8 cellular contexts compared by ENCODE assay signal in the genomic region with DNA sequence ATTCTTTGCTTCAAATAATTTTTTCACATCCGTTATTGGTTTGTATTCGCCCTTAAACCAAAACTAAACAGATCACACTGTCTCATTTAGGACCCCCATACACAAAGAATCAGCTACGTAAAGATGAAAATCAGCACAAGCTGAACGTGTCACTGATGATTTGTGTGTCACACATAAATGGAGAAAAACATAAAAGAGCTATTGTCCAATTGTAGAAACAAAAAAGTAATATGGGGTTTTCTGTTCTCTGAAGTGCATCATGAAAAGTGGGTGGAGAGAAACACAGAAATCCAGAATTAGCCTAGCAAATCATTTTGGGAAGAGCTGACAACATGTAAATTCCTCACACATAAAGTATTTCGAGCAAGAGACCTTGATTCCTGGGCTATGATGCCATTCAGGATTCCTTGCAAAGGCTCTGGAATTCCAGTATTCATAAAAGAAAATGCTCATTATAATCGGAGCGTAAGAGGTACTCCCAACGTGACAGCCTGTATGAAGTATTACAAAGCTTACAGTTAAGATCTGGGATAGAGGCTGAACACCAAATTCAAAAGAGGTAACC. TPM values are rescaled to one million over a fixed set of nuclear protein-coding genes. Genes with fewer than 3 reads are reported as not detected.
A peak's percentile ranks its signal among the peaks of the same experiment; 100 is the strongest.
DNase-seq lines count a peak whose midpoint lies in the region; ATAC-seq and TF ChIP-seq lines count a peak whose summit lies in the region.

No MANE protein-coding gene starts in this region.

- peaks cover 5% of the 10 kb centered on the region for H3K36me3 ChIP-seq in IMR-90 (ENCODE audit: control insufficient read depth, insufficient read depth, low read length)
- H3K36me3 ChIP-seq in mammary epithelial cell (ENCODE audit: insufficient read depth, low read length): peaks cover 11% of the 10 kb centered on the region
- no peaks in the 10 kb centered on the region for H3K36me3 ChIP-seq in mesendoderm (ENCODE audit: control insufficient read depth, insufficient read depth, low read length)

- H2BK120ac ChIP-seq in IMR-90 (ENCODE audit: low read depth, low read length) (peak overlapping the region; percentile 36; the same call in 1 of the 2 replicates), mesendoderm (ENCODE audit: low read depth, low read length) (no peak overlapping the region)

- H2BK5ac ChIP-seq in IMR-90 (ENCODE audit: low read depth, low read length, poor library complexity, severe bottlenecking): peak overlapping the region; percentile 95
- H2BK5ac ChIP-seq in mesendoderm (ENCODE audit: low read length): no peak overlapping the region

- peak overlapping the region; percentile 99 for H2AK9ac ChIP-seq in IMR-90 (replicated peaks; ENCODE audit: low read depth, low read length, poor library complexity)

- peak overlapping the region; percentile 82 for H4K91ac ChIP-seq in IMR-90 (ENCODE audit: insufficient read depth, low read depth, low read length)

- H3K18ac ChIP-seq in IMR-90 (ENCODE audit: low read depth, low read length) (peak overlapping the region; percentile 90), mesendoderm (ENCODE audit: low read length) (no peak overlapping the region)

- H2BK15ac ChIP-seq in IMR-90 (ENCODE audit: low read depth, low read length) (peak overlapping the region; percentile 16; the same call in 2 of the 3 replicates), mesendoderm (replicated peaks; ENCODE audit: low read depth) (no peak overlapping the region)

- TF ChIP-seq POLR2A in IMR-90 (IDR thresholded peaks at IDR 0.05; ENCODE audit: low read depth, low read length): no peak

- H3K4me3 ChIP-seq in IMR-90 (ENCODE audit: insufficient read depth, low read depth, low read length): peak overlapping the region; percentile 100
- H3K4me3 ChIP-seq in mammary epithelial cell (replicated peaks in 1 of 3; ENCODE audit: insufficient read depth in 1 of 3, low read depth in 2 of 3, low read length in 3 of 3): peak overlapping the region; percentile 79 to 85 (median 85)
- peak overlapping the region; percentile 88 for H3K4me3 ChIP-seq in mesendoderm (ENCODE audit: low read length)

- TF ChIP-seq RAD21 in IMR-90 (IDR thresholded peaks at IDR 0.05; ENCODE audit: low read length): no peak

- BruUV-seq in IMR-90 (replicated peaks; lab: Mats Ljungman, UMichigan) (TSS peak; percentile 56), mammary epithelial cell (replicated peaks; lab: Mats Ljungman, UMichigan) (TSS peak; percentile 21)

- DNase-seq in A172 (ENCODE audit: low spot score): peak; percentile 42
- DNase-seq in IMR-90: peak; percentile 86
- peak; percentile 60 for DNase-seq in mammary epithelial cell
- DNase-seq in mesendoderm: peak; percentile 44
- no peak for DNase-seq in iPS-NIHi11 (ENCODE audit: low spot score)
- no peak for DNase-seq in amygdala (lab: John Stamatoyannopoulos, UW)
- no peak for DNase-seq in GDM1 (lab: John Stamatoyannopoulos, UW)

- no peak for TF ChIP-seq CTCF in IMR-90 (conservative IDR thresholded peaks at IDR 0.05; ENCODE audit: low read depth, low read length)
- TF ChIP-seq CTCF in mammary epithelial cell (conservative IDR thresholded peaks at IDR 0.05 in 1 of 2, IDR thresholded peaks at IDR 0.05 in 1 of 2; ENCODE audit: extremely low read depth in 1 of 2, insufficient read depth in 1 of 2, low read depth in 1 of 2, low read length in 2 of 2): no peak

- H2AFZ ChIP-seq in IMR-90 (replicated peaks; ENCODE audit: low read length, poor library complexity) (no peak overlapping the region), mammary epithelial cell (ENCODE audit: low read depth, low read length) (peak overlapping the region; percentile 1)

- peak overlapping the region; percentile 96 for H3K14ac ChIP-seq in IMR-90 (replicated peaks; ENCODE audit: low read depth, low read length)

- H4K5ac ChIP-seq in IMR-90 (ENCODE audit: low read depth, low read length) (peak overlapping the region; percentile 92), mesendoderm (ENCODE audit: low read length) (no peak overlapping the region)

- H3K4me2 ChIP-seq in IMR-90 (ENCODE audit: low read depth, low read length) (peak overlapping the region; percentile 100), mammary epithelial cell (ENCODE audit: insufficient read depth, low read depth, low read length) (peak overlapping the region; percentile 78), mesendoderm (ENCODE audit: low read length) (peak overlapping the region; percentile 61)

- H2BK20ac ChIP-seq in IMR-90 (ENCODE audit: low read depth, low read length): no peak overlapping the region

- H3K79me1 ChIP-seq in IMR-90 (ENCODE audit: low read depth in 1 of 2, low read length in 2 of 2) (peaks cover 41 to 85% of the 10 kb centered on the region in 2 experiments), mesendoderm (ENCODE audit: low read length) (peaks cover 24% of the 10 kb centered on the region)

- H3K9ac ChIP-seq in IMR-90 (ENCODE audit: low read depth, low read length) (peak overlapping the region; percentile 99), mammary epithelial cell (ENCODE audit: insufficient read depth, low read length) (peak overlapping the region; percentile 88), mesendoderm (ENCODE audit: low read length) (peak overlapping the region; percentile 92)

- no peaks in the 10 kb centered on the region for H3K27me3 ChIP-seq in IMR-90 (ENCODE audit: control insufficient read depth, insufficient read depth, low read length)
- no peaks in the 10 kb centered on the region for H3K27me3 ChIP-seq in mammary epithelial cell (ENCODE audit: insufficient read depth, low read length)
- no peaks in the 10 kb centered on the region for H3K27me3 ChIP-seq in mesendoderm (ENCODE audit: insufficient read depth, low read length, poor library complexity)

- H4K20me1 ChIP-seq in IMR-90 (ENCODE audit: insufficient read depth, low read length): peaks cover 44% of the 10 kb centered on the region
- no peaks in the 10 kb centered on the region for H4K20me1 ChIP-seq in mammary epithelial cell (ENCODE audit: insufficient read depth, low read length)

- H3K23ac ChIP-seq in IMR-90 (ENCODE audit: low read depth, low read length): peak overlapping the region; percentile 64; the same call in 1 of the 2 replicates
- no peak overlapping the region for H3K23ac ChIP-seq in mesendoderm (ENCODE audit: low read length)

- WGBS in IMR-90 (ENCODE audit: extremely low coverage in 2 of 2, insufficient read length in 1 of 2), 2 experiments: no CpG with 5 or more reads among the region's 8 CpGs
- 9% methylated on average over 8 of the region's 8 CpGs for WGBS in mammary epithelial cell (ENCODE audit: low coverage, missing lambda C conversion rate)
- WGBS in mesendoderm (ENCODE audit: extremely low coverage, insufficient coverage, low lambda C conversion rate): no CpG with 5 or more reads among the region's 8 CpGs

- peaks cover 12% of the 10 kb centered on the region for H3K9me1 ChIP-seq in IMR-90 (ENCODE audit: insufficient read depth, low read length)

- in situ Hi-C loops in IMR-90 (cut with MboI; ENCODE audit: low sequenced_read_pairs): no loop called here
- in situ Hi-C loops in mammary epithelial cell (cut with MboI; ENCODE audit: low sequenced_read_pairs in 2 of 2): no loop called here

- peak overlapping the region; percentile 75 to 83; a peak in 2 of 4 replicates for H4K8ac ChIP-seq in IMR-90 (ENCODE audit: low read depth in 2 of 2, low read length in 2 of 2)
- H4K8ac ChIP-seq in mesendoderm (ENCODE audit: low read depth, low read length): no peak overlapping the region

- intact Hi-C loops in IMR-90 (cut with micrococcal nuclease) (loop anchor here (1.0 kb wide), 1 partner anchor 402 kb away; no protein-coding TSS in a partner anchor), mammary epithelial cell (cut with micrococcal nuclease) (no loop called here)

- peak; percentile 1; the same call in 1 of the 2 replicates for ATAC-seq in IMR-90 (ENCODE audit: low read depth)
- no peak for ATAC-seq in HG02938 (IDR thresholded peaks at IDR 0.05; ENCODE audit: unreplicated experiment)

- peaks cover 10% of the 10 kb centered on the region for H3K4me1 ChIP-seq in IMR-90 (ENCODE audit: control insufficient read depth, insufficient read depth, low read length)
- peaks cover 47% of the 10 kb centered on the region for H3K4me1 ChIP-seq in mammary epithelial cell (ENCODE audit: insufficient read depth, low read length)
- H3K4me1 ChIP-seq in mesendoderm (ENCODE audit: control insufficient read depth, low read depth, low read length): peaks cover 2% of the 10 kb centered on the region

- peak overlapping the region; percentile 81; the same call in 1 of the 2 replicates for H2AK5ac ChIP-seq in IMR-90 (ENCODE audit: low read depth, low read length)
- no peak overlapping the region for H2AK5ac ChIP-seq in mesendoderm (ENCODE audit: low read length)

- H3K79me2 ChIP-seq in mammary epithelial cell (ENCODE audit: insufficient read depth, low read length): peaks cover 88% of the 10 kb centered on the region
- peaks cover 40% of the 10 kb centered on the region for H3K79me2 ChIP-seq in mesendoderm (ENCODE audit: control insufficient read depth, insufficient read depth, low read length)

- CTCF ChIA-PET in IMR-90 (lab: Yijun Ruan, JAX) (interaction anchor here (1.0 kb wide), 1 partner anchor 47 kb away, joined by 4 read pairs; no protein-coding TSS in a partner anchor), mammary epithelial cell (lab: Charles Lee; ENCODE audit: low non-redundant PET) (no interaction called here)

- peak overlapping the region; percentile 100 for H3K27ac ChIP-seq in IMR-90 (ENCODE audit: insufficient read depth, low read length)
- peak overlapping the region; percentile 74 for H3K27ac ChIP-seq in mammary epithelial cell (ENCODE audit: insufficient read depth, low read depth, low read length)
- no peak overlapping the region for H3K27ac ChIP-seq in mesendoderm (ENCODE audit: low read depth, low read length)

- H3K9me3 ChIP-seq in IMR-90 (ENCODE audit: control insufficient read depth, insufficient read depth, low read length) (no peaks in the 10 kb centered on the region), mammary epithelial cell (replicated peaks; ENCODE audit: insufficient read depth, low read length) (no peaks in the 10 kb centered on the region)

- H3K56ac ChIP-seq in IMR-90 (ENCODE audit: extremely low read depth, insufficient read depth, low read length): peak overlapping the region; percentile 82
- H3K56ac ChIP-seq in mesendoderm (ENCODE audit: low read length): peak overlapping the region; percentile 95

- POLR2A ChIA-PET in IMR-90 (lab: Charles Lee; ENCODE audit: unreplicated experiment): interaction anchor here (0.6 kb wide), 1 partner anchor 49 kb away, joined by 3 read pairs; no protein-coding TSS in a partner anchor

- dilution Hi-C loops in IMR-90 (cut with HindIII; ENCODE audit: low sequenced_read_pairs, unreplicated experiment) (no loop called here), mammary epithelial cell (cut with HindIII; ENCODE audit: low sequenced_read_pairs) (no loop called here)

- H3K4ac ChIP-seq in IMR-90 (ENCODE audit: low read depth, low read length) (peak overlapping the region; percentile 76), mesendoderm (ENCODE audit: low read depth, low read length) (no peak overlapping the region)

RNA-seq across cellular contexts. Expression of gene DCUN1D3, which starts 1.1 kb away (rescaled TPM):
- 26.1 and 28.8 TPM in 2 replicates for total RNA-seq in A172 (2014; rRNA removed; shearing (Covaris generic))
- total RNA-seq in IMR-90 (2012; rRNA removed): 42.3 and 51.7 TPM in 2 replicates
- 7.4 and 8.1 TPM in 2 replicates for polyA plus RNA-seq in IMR-90 (2012; rRNA removed)
- polyA plus RNA-seq in IMR-90 (2012; cell fraction: cytosol; rRNA removed): 2.8 and 4.2 TPM in 2 replicates
- polyA plus RNA-seq in IMR-90 (2012; cell fraction: nucleus; rRNA removed; ENCODE audit: low replicate concordance): 4.4 and 12.9 TPM in 2 replicates
- total RNA-seq in mammary epithelial cell: 10 to 100 TPM; 20.2 to 25.0 TPM
- polyA plus RNA-seq in mammary epithelial cell: 5.4 TPM
- polyA minus RNA-seq in mammary epithelial cell: 10.9 TPM
- 5.1 TPM for polyA plus RNA-seq in mesendoderm (2013, experiment 1 of 2)
- polyA plus RNA-seq in mesendoderm (2013, experiment 2 of 2): 5.4 TPM

RNA-seq across cellular contexts. Expression of gene LYRM1, which starts 1.6 kb away (rescaled TPM):
- 58.3 and 77.2 TPM in 2 replicates for total RNA-seq in A172 (2014; rRNA removed; shearing (Covaris generic))
- total RNA-seq in IMR-90 (2012; rRNA removed) (35.0 and 43.6 TPM in 2 replicates), mammary epithelial cell (10 to 100 TPM; 20.8 to 24.3 TPM)
- polyA plus RNA-seq in IMR-90 (2012; rRNA removed) (15.8 and 19.0 TPM in 2 replicates), mammary epithelial cell (25.3 TPM)
- polyA plus RNA-seq in IMR-90 (2012; cell fraction: cytosol; rRNA removed): 7.2 and 10.4 TPM in 2 replicates
- 3.3 and 13.6 TPM in 2 replicates for polyA plus RNA-seq in IMR-90 (2012; cell fraction: nucleus; rRNA removed; ENCODE audit: low replicate concordance)
- 10.0 TPM for polyA minus RNA-seq in mammary epithelial cell
- 11.7 TPM for polyA plus RNA-seq in mesendoderm (2013, experiment 1 of 2)
- 11.3 TPM for polyA plus RNA-seq in mesendoderm (2013, experiment 2 of 2)

Comparison
In these comparisons a context has a peak if more than half of its experiments do, and no peak if none do; other contexts are left out.
1. DNase-seq: peak in A172 (single experiment), IMR-90 (single experiment), mammary epithelial cell (single experiment) and mesendoderm (single experiment); none in iPS-NIHi11 (single experiment), amygdala (0 of 56) and GDM1 (single experiment).
2. Peak in every context shown above with its lines, with median percentiles within 50 percentile points of each other: H3K4me2 ChIP-seq, H3K4me3 ChIP-seq and H3K9ac ChIP-seq.